In the genomic region with DNA sequence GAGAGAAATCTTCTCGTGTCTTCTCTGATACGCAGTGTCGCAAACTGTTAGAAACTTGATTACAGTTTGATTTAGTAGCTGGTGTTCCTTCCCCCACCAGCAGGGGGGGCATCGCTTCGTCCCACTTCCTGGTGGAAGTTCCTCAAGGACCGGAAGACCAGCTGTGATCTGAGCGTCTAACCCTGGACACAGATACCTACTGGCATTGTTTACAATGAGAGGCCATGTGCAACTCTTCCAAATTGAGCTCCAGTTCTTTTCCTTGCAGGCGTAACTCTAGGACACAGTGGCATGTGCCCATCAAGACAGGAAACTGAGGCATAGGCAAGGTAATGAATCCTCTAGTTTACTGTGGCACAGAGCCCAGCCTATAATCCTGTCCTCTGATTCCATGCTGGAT, we compare ENCODE assay signal across 8 cellular contexts.
A peak's percentile ranks its signal among the peaks of the same experiment; 100 is the strongest.
DNase-seq lines count a peak whose midpoint lies in the region; TF ChIP-seq lines count a peak whose summit lies in the region.

No MANE protein-coding gene starts in this region.

- no peaks in the 10 kb centered on the region for H3K36me3 ChIP-seq in tibial nerve

- H3K27ac Mint-ChIP-seq in activated T-helper 2 cell treated with anti-CD3 and anti-CD28 coated beads, Interferon-gamma antibody, Interleukin-2, Interleukin-4, amounts not matched to agents 10 μg/mL and 5 μg/mL and 100 μg/mL, durations not matched to agents 14 hours and 24 hours and 36 hours, result no peak overlapping the region

- peaks cover 0 to 19% (median 0%) of the 10 kb centered on the region in 4 donors for H3K4me1 ChIP-seq in tibial nerve

- no peaks in the 10 kb centered on the region for H3K9me3 ChIP-seq in tibial nerve

- no peaks in the 10 kb centered on the region for H3K9me3 Mint-ChIP-seq in activated T-helper 2 cell treated with anti-CD3 and anti-CD28 coated beads, Interferon-gamma antibody, Interleukin-2, Interleukin-4, amounts not matched to agents 10 μg/mL and 5 μg/mL and 100 μg/mL, durations not matched to agents 14 hours and 24 hours and 36 hours

- H3K4me3 ChIP-seq in GM12864 (ENCODE audit: low read depth, low read length) (no peak overlapping the region), tibial nerve (no peak overlapping the region)

- DNase-seq in GM12864 (ENCODE audit: low read depth), result peak; percentile 15
- peak; percentile 17 for DNase-seq in NOMO-1 treated with dmso at 0.1 percent for 144 hours (lab: John Stamatoyannopoulos, UW; ENCODE audit: unreplicated experiment)
- peak; percentile 14 for DNase-seq in amniotic epithelial cell (ENCODE audit: low read depth)
- peak; percentile 58 for DNase-seq in left kidney (ENCODE audit: low read depth, low spot score)
- no peak for DNase-seq in tibial nerve (ENCODE audit: low spot score in 2 of 2)
- no peak for DNase-seq in activated T-helper 2 cell treated with anti-CD3 and anti-CD28 coated beads, Interferon-gamma antibody, Interleukin-2, Interleukin-4, amounts not matched to agents 10 μg/mL and 5 μg/mL and 100 μg/mL, durations not matched to agents 14 hours and 24 hours and 36 hours (ENCODE audit: low spot score)
- no peak for DNase-seq in SIG-M5 treated with dmso at 0.1 percent for 504 hours (lab: John Stamatoyannopoulos, UW; ENCODE audit: unreplicated experiment)

- TF ChIP-seq CTCF in 22Rv1 (IDR thresholded peaks at IDR 0.05) (peak; percentile 84), GM12864 (IDR thresholded peaks at IDR 0.05; ENCODE audit: low read depth, low read length, missing control alignments) (peak; percentile 81), tibial nerve (IDR thresholded peaks at IDR 0.05) (peak; percentile 36 to 69 (median 48))

- intact Hi-C loops in activated T-helper 2 cell treated with anti-CD3 and anti-CD28 coated beads, Interferon-gamma antibody, Interleukin-2, Interleukin-4, amounts not matched to agents 10 μg/mL and 5 μg/mL and 100 μg/mL, durations not matched to agents 14 hours and 24 hours and 36 hours (cut with micrococcal nuclease), result no loop called here

- no peak overlapping the region for H3K4me3 Mint-ChIP-seq in activated T-helper 2 cell treated with anti-CD3 and anti-CD28 coated beads, Interferon-gamma antibody, Interleukin-2, Interleukin-4, amounts not matched to agents 10 μg/mL and 5 μg/mL and 100 μg/mL, durations not matched to agents 14 hours and 24 hours and 36 hours (ENCODE audit: low read depth)

- TF ChIP-seq POLR2A in tibial nerve (IDR thresholded peaks at IDR 0.05), result no peak

- no peaks in the 10 kb centered on the region for H3K36me3 Mint-ChIP-seq in activated T-helper 2 cell treated with anti-CD3 and anti-CD28 coated beads, Interferon-gamma antibody, Interleukin-2, Interleukin-4, amounts not matched to agents 10 μg/mL and 5 μg/mL and 100 μg/mL, durations not matched to agents 14 hours and 24 hours and 36 hours (ENCODE audit: low read depth)

- no peak overlapping the region for H3K27ac ChIP-seq in 22Rv1
- no peak overlapping the region for H3K27ac ChIP-seq in tibial nerve

- 48 to 53% methylated on average over 8 of the region's 8 CpGs for WGBS in tibial nerve, 2 donors

- TF ChIP-seq EP300 in tibial nerve (IDR thresholded peaks at IDR 0.05), result no peak

- no peaks in the 10 kb centered on the region for H3K27me3 ChIP-seq in tibial nerve

- peaks cover 37% of the 10 kb centered on the region for H3K4me1 Mint-ChIP-seq in activated T-helper 2 cell treated with anti-CD3 and anti-CD28 coated beads, Interferon-gamma antibody, Interleukin-2, Interleukin-4, amounts not matched to agents 10 μg/mL and 5 μg/mL and 100 μg/mL, durations not matched to agents 14 hours and 24 hours and 36 hours (ENCODE audit: low read depth)

- H3K27me3 Mint-ChIP-seq in activated T-helper 2 cell treated with anti-CD3 and anti-CD28 coated beads, Interferon-gamma antibody, Interleukin-2, Interleukin-4, amounts not matched to agents 10 μg/mL and 5 μg/mL and 100 μg/mL, durations not matched to agents 14 hours and 24 hours and 36 hours (ENCODE audit: low read depth), result no peaks in the 10 kb centered on the region

Comparison
In these comparisons a context has a peak if more than half of its experiments do, and no peak if none do; other contexts are left out.
1. DNase-seq: peak in GM12864 (single experiment), NOMO-1 treated with dmso at 0.1 percent for 144 hours (single experiment), amniotic epithelial cell (single experiment) and left kidney (single experiment); none in tibial nerve (0 of 2), activated T-helper 2 cell treated with anti-CD3 and anti-CD28 coated beads, Interferon-gamma antibody, Interleukin-2, Interleukin-4, amounts not matched to agents 10 μg/mL and 5 μg/mL and 100 μg/mL, durations not matched to agents 14 hours and 24 hours and 36 hours (single experiment) and SIG-M5 treated with dmso at 0.1 percent for 504 hours (single experiment).
2. Peak in every context shown above with its lines, with median percentiles within 50 percentile points of each other: CTCF ChIP-seq.